In genomic region chr6:13331516-13332348, GRCh38 we compare ENCODE assay signal across 7 cellular contexts. TPM values are rescaled to one million over a fixed set of nuclear protein-coding genes. Genes with fewer than 3 reads are reported as not detected.
DNase-seq lines count a peak whose midpoint lies in the region; ATAC-seq, FAIRE-seq and TF ChIP-seq lines count a peak whose summit lies in the region.

No MANE protein-coding gene starts in this region.

- H4K20me1 ChIP-seq in K562 (replicated peaks; ENCODE audit: control insufficient read depth, insufficient read depth, low read length) = no peaks in the 10 kb centered on the region

- H3K79me2 ChIP-seq in K562 (ENCODE audit: control insufficient read depth, insufficient read depth, low read length) = peaks cover 20% of the 10 kb centered on the region

- ATAC-seq in K562 = no peak

- no peak for TF ChIP-seq POLR2A in K562 (conservative IDR thresholded peaks at IDR 0.05)

- H3K36me3 ChIP-seq in K562 (ENCODE audit: control insufficient read depth, insufficient read depth, low read length) = no peaks in the 10 kb centered on the region

- H3K9ac ChIP-seq in K562 (ENCODE audit: insufficient read depth in 1 of 2, low read depth in 2 of 2, low read length in 2 of 2) = no peak overlapping the region

- peak; percentile 6 for FAIRE-seq in K562 (lab: Jason Lieb, UNC)

- 40% methylated on average over 13 of the region's 13 CpGs for WGBS in K562 (ENCODE audit: insufficient coverage, low coverage, missing lambda C conversion rate)

- POLR2A ChIA-PET in K562 (lab: Yijun Ruan, JAX) = interaction anchor here (0.6 kb wide), 2 partner anchors 420 to 890 kb away, joined by 4 read pairs; no protein-coding TSS in a partner anchor

- peak; percentile 91 to 96 for TF ChIP-seq RAD21 in K562 (CRISPR knock-in tag; conservative IDR thresholded peaks at IDR 0.05 in 1 of 2, IDR thresholded peaks at IDR 0.05 in 1 of 2)

- peak; percentile 53 for TF ChIP-seq CTCF in GM12873 (IDR thresholded peaks at IDR 0.05; ENCODE audit: insufficient read depth, low read depth, low read length, missing control alignments)
- peak; percentile 58 to 86 (median 63); a peak in 5 of 6 replicates for TF ChIP-seq CTCF in K562 (IDR thresholded peaks at IDR 0.05 in 2 of 3, conservative IDR thresholded peaks at IDR 0.05 in 1 of 3; ENCODE audit: insufficient read depth in 2 of 3, low read depth in 1 of 3, low read length in 3 of 3)

- BruUV-seq in K562 (replicated peaks; lab: Mats Ljungman, UMichigan) = no TSS peak

- no peaks in the 10 kb centered on the region for H3K9me1 ChIP-seq in K562 (ENCODE audit: control insufficient read depth, insufficient read depth, low read length)

- intact Hi-C loops in K562 (cut with micrococcal nuclease) = loop anchor here (1.0 to 10.0 kb wide), 4 partner anchors 136 to 433 kb away; partner anchors contain the start of gene SIRT5

- no peak overlapping the region for H3K4me3 ChIP-seq in K562

- no peak overlapping the region for H2AFZ ChIP-seq in K562 (ENCODE audit: low read depth, low read length)

- peaks cover 19 to 24% of the 10 kb centered on the region in 2 experiments for H3K4me1 ChIP-seq in K562 (replicated peaks in 1 of 2; ENCODE audit: control insufficient read depth in 2 of 2, insufficient read depth in 2 of 2, low read length in 2 of 2)

- CTCF ChIA-PET in K562 (lab: Yijun Ruan, JAX; ENCODE audit: low intra/inter-chr PET ratio) = interaction anchor here (0.7 to 3.0 kb wide), 7 partner anchors 24 to 420 kb away, joined by 3 to 21 read pairs (median 4); no protein-coding TSS in a partner anchor

- H3K27me3 ChIP-seq in K562 (ENCODE audit: control insufficient read depth in 2 of 2, insufficient read depth in 2 of 2, low read length in 2 of 2) = no peaks in the 10 kb centered on the region; a peak in 1 of 5 replicates

- H3K4me2 ChIP-seq in K562 (ENCODE audit: insufficient read depth, low read length) = no peak overlapping the region

- DNase-seq in NCI-H1105 treated with DMSO at 0.1 percent for 48 hours (lab: John Stamatoyannopoulos, UW) = peak; percentile 30
- peak; percentile 35 to 43 (median 42) for DNase-seq in K562 (ENCODE audit: extremely low read depth in 1 of 4, low spot score in 3 of 4)
- DNase-seq in lung microvascular endothelial cell (ENCODE audit: low read depth in 2 of 2) = peak; percentile 46 to 57
- no peak for DNase-seq in 8988T
- DNase-seq in activated CD8-positive, alpha-beta memory T cell treated with anti-CD3 and anti-CD28 coated beads for 24 hours = no peak
- DNase-seq in NCI-H128 (lab: John Stamatoyannopoulos, UW; ENCODE audit: unreplicated experiment) = no peak

- H3K27ac ChIP-seq in K562 (ENCODE audit: extremely low read depth, low read depth, low read length) = no peak overlapping the region

- in situ Hi-C loops in K562 (cut with MboI) = loop anchor here (5.0 kb wide), 2 partner anchors 134 to 419 kb away; no protein-coding TSS in a partner anchor

- no peaks in the 10 kb centered on the region for H3K9me3 ChIP-seq in K562 (replicated peaks; ENCODE audit: control insufficient read depth, insufficient read depth, low read depth, low read length)

- no peak for TF ChIP-seq EP300 in K562 (IDR thresholded peaks at IDR 0.05; ENCODE audit: low read length)

TF ChIP-seq in K562, 482 proteins besides CTCF, POLR2A, EP300 and RAD21 (continues in another document):
- TF ChIP-seq ZNF707 (CRISPR knock-in tag; conservative IDR thresholded peaks at IDR 0.05) (no peak), FOXA3 (CRISPR knock-in tag; conservative IDR thresholded peaks at IDR 0.05 in 1 of 2, IDR thresholded peaks at IDR 0.05 in 1 of 2) (0 out of 4 replicates have a peak, but pooled peaks of 1 of the 2 experiments have one; percentile 5), ZNF354B (CRISPR knock-in tag; IDR thresholded peaks at IDR 0.05) (no peak), MCM3 (IDR thresholded peaks at IDR 0.05) (no peak), MEF2D (tag; conservative IDR thresholded peaks at IDR 0.05; ENCODE audit: low read depth) (no peak), CBX2 (IDR thresholded peaks at IDR 0.05; ENCODE audit: insufficient read depth, low read length, poor library complexity, severe bottlenecking) (no peak), TBP (optimal IDR thresholded peaks at IDR 0.05; ENCODE audit: low read depth, low read length) (no peak), CBX1 (IDR thresholded peaks at IDR 0.05; ENCODE audit: low read depth) (no peak), ZKSCAN8 (CRISPR knock-in tag; IDR thresholded peaks at IDR 0.05) (peak; percentile 26; the same call in 1 of the 2 replicates), CEBPZ (IDR thresholded peaks at IDR 0.05; ENCODE audit: borderline replicate concordance, low read depth, low read length) (no peak), BRD9 (IDR thresholded peaks at IDR 0.05; ENCODE audit: low read depth, partially characterized antibody) (peak; percentile 54), ZNF449 (CRISPR knock-in tag; IDR thresholded peaks at IDR 0.05) (no peak), ZNF586 (CRISPR knock-in tag; conservative IDR thresholded peaks at IDR 0.05) (no peak), ARID2 (IDR thresholded peaks at IDR 0.05) (peak; percentile 73), ZNF133 (CRISPR knock-in tag; IDR thresholded peaks at IDR 0.05) (no peak)
- TF ChIP-seq, protein P1, sequence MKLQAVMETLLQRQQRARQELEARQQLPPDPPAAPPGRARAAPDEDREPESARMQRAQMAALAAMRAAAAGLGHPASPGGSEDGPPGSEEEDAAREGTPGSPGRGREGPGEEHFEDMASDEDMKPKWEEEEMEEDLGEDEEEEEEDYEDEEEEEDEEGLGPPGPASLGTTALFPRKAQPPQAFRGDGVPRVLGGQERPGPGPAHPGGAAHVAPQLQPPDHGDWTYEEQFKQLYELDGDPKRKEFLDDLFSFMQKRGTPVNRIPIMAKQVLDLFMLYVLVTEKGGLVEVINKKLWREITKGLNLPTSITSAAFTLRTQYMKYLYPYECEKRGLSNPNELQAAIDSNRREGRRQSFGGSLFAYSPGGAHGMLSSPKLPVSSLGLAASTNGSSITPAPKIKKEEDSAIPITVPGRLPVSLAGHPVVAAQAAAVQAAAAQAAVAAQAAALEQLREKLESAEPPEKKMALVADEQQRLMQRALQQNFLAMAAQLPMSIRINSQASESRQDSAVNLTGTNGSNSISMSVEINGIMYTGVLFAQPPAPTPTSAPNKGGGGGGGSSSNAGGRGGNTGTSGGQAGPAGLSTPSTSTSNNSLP (IDR thresholded peaks at IDR 0.05; ENCODE audit: borderline replicate concordance, low read depth, low read length) = 0 out of 2 replicates have a peak, but pooled peaks have one; percentile 35

RNA-seq across cellular contexts. Expression of gene TBC1D7, which starts 3.4 kb away (rescaled TPM):
- 88.3 and 95.2 TPM in 2 replicates for total RNA-seq in K562 (2011; cell fraction: chromatin; rRNA removed; ENCODE audit: low replicate concordance)
- 51.5 and 54.2 TPM in 2 replicates for total RNA-seq in K562 (2011; cell fraction: nucleolus; rRNA removed)
- 88.9 and 141 TPM in 2 replicates for total RNA-seq in K562 (2011; cell fraction: nucleoplasm; rRNA removed)
- total RNA-seq in K562 (2014; rRNA removed) (49.4 and 56.9 TPM in 2 replicates), K562 (2014; rRNA removed; fragmentation: Illumina TruSeq; extraction: Trizol) (61.1 and 64.2 TPM in 2 replicates), K562 (2015; rRNA removed; fragmentation: Illumina TruSeq; extraction: Trizol) (48.4 and 49.8 TPM in 2 replicates), K562 (2021) (51.8 and 59.4 TPM in 2 replicates), lung microvascular endothelial cell (12.5 and 14.6 TPM in 2 replicates)
- polyA plus RNA-seq in K562 (2011; rRNA removed) (107 and 108 TPM in 2 replicates), K562 (2014; fragmentation: Illumina TruSeq; extraction: Trizol) (71.0 and 72.2 TPM in 2 replicates), K562 (2014; fragmentation: Nextera tagmentation; extraction: Ambion mirVana) (10 to 100 TPM; 74.5 to 86.8 TPM), K562 (2014; rRNA removed) (55.2 and 59.5 TPM in 2 replicates)
- 40.2 and 54.9 TPM in 2 replicates for polyA plus RNA-seq in K562 (2011; cell fraction: cytosol; rRNA removed)
- 48.4 and 66.4 TPM in 2 replicates for polyA plus RNA-seq in K562 (2011; cell fraction: nucleus; rRNA removed)
- polyA plus RNA-seq in K562 (2012) = 57.0 and 64.2 TPM in 2 replicates
- polyA minus RNA-seq in K562 (2011; rRNA and poly(A)+ RNA removed) = 60.0 and 78.8 TPM in 2 replicates
- polyA minus RNA-seq in K562 (2011; cell fraction: cytosol; rRNA and poly(A)+ RNA removed) = 16.2 and 25.4 TPM in 2 replicates
- polyA minus RNA-seq in K562 (2011; cell fraction: nucleus; rRNA and poly(A)+ RNA removed) = 29.8 and 53.8 TPM in 2 replicates

Comparison
In these comparisons a context has a peak if more than half of its experiments do, and no peak if none do; other contexts are left out.
1. DNase-seq: peak in NCI-H1105 treated with DMSO at 0.1 percent for 48 hours (single experiment), K562 (4 of 4) and lung microvascular endothelial cell (2 of 2); none in 8988T (single experiment), activated CD8-positive, alpha-beta memory T cell treated with anti-CD3 and anti-CD28 coated beads for 24 hours (single experiment) and NCI-H128 (single experiment).